In the genomic region with DNA sequence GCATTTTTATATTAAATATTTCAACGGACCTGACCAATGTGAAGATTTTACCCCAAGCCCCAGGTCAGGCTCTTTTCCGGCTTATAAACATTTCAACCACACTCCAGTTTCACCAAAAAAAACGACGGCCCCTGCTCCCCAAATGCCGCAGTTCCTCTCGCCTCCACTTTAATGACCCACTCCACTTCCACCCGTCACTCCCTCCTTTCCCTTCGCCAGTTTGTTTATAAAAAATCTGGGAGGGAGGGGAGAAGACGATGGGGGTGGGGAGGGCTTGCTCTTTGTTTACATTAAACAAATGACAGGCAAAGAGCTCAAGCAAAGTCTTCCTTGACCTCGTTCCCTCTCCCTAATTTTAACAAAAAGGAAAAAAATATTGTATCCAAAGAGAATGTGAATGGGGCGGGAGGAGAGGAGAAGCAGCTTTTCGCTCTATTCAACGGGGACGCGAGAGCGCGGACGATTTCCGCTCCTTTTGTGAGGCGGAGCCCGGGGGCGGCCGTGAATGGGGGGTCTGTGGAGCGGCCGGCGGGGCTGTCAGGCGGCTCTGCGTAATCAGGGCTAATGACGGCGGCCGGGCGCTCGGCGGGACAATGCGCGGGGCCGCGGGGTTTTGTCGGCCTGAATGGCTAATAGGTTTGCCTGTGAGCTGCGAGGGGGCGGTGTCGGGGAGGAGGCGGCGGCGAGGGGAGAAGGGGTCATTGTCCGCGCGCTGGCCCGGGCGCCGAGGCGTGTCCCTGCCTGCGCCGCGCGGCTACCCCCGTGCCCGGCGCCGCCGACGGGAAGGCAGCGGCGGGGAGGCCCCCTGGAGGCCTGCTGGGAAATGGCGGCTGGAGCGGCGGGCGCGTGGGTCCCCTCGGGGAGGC, we compare ENCODE assay signal across 9 cellular contexts. TPM values are rescaled to one million over a fixed set of nuclear protein-coding genes. Genes with fewer than 3 reads are reported as not detected.
A peak's percentile ranks its signal among the peaks of the same experiment; 100 is the strongest.
DNase-seq lines count a peak whose midpoint lies in the region; ATAC-seq and TF ChIP-seq lines count a peak whose summit lies in the region.
"Had no signal": no experiment of that assay in that cellular context is flagged by ENCODE, and none has a peak within 500 bp of the region (broad histone marks: within the 10 kb centered on the region; RNA-seq: fewer than 3 reads in every experiment).

No MANE protein-coding gene starts in this region.

- no peaks in the 10 kb centered on the region for H3K79me2 ChIP-seq in GM23248 (ENCODE audit: insufficient read depth)

- H3K4me1 Mint-ChIP-seq in CD4-positive, alpha-beta memory T cell, result peaks cover 6 to 30% (median 19%) of the 10 kb centered on the region in 4 donors
- peaks cover 12% of the 10 kb centered on the region for H3K4me1 Mint-ChIP-seq in chondrocyte (ENCODE audit: low read depth)

- H3K27me3 Mint-ChIP-seq in CD4-positive, alpha-beta memory T cell, result peaks cover 43 to 46% of the 10 kb centered on the region in 2 donors
- H3K27me3 Mint-ChIP-seq in chondrocyte (ENCODE audit: low read depth), result peaks cover 70% of the 10 kb centered on the region

- TF ChIP-seq CTCF in chondrocyte (IDR thresholded peaks at IDR 0.05), result peak; percentile 78
- TF ChIP-seq CTCF in mucosa of descending colon (IDR thresholded peaks at IDR 0.05), result no peak

- H3K4me3 Mint-ChIP-seq in CD4-positive, alpha-beta memory T cell, result peak overlapping the region in 7 of 8 donors; percentile 32 to 61 (median 53)
- H3K4me3 Mint-ChIP-seq in chondrocyte (ENCODE audit: unreplicated experiment), result peak overlapping the region; percentile 68

- in situ Hi-C loops in GM23248 (cut with MboI), result no loop called here

- H3F3A ChIP-seq in GM23248 (ENCODE audit: insufficient read depth), result no peaks in the 10 kb centered on the region

- peaks cover 22% of the 10 kb centered on the region for H3K4me1 ChIP-seq in CD4-positive, alpha-beta memory T cell (ENCODE audit: insufficient read depth, low read length)
- H3K4me1 ChIP-seq in GM23248 (ENCODE audit: insufficient read depth), result no peaks in the 10 kb centered on the region
- peaks cover 3% of the 10 kb centered on the region for H3K4me1 ChIP-seq in mucosa of descending colon (ENCODE audit: low read depth)

- H3K36me3 ChIP-seq in CD4-positive, alpha-beta memory T cell (ENCODE audit: insufficient read depth, low read length), result no peaks in the 10 kb centered on the region
- no peaks in the 10 kb centered on the region for H3K36me3 ChIP-seq in GM23248 (ENCODE audit: low read depth)
- H3K36me3 ChIP-seq in mucosa of descending colon (ENCODE audit: low read depth), result no peaks in the 10 kb centered on the region

- intact Hi-C loops in CD4-positive, alpha-beta memory T cell (cut with micrococcal nuclease), result no loop called here
- intact Hi-C loops in mucosa of descending colon (cut with DNase I, micrococcal nuclease), result no loop called here

- no peak for DNase-seq in CD4-positive, alpha-beta memory T cell
- DNase-seq in GM23248 (peak; percentile 32), NCI-H460 (ENCODE audit: extremely low read depth, low read depth) (peak; percentile 37), chondrocyte (ENCODE audit: low spot score) (no peak), mucosa of descending colon (peak in 1 of 3 donors; percentile 3), NOMO-1 (lab: John Stamatoyannopoulos, UW; ENCODE audit: unreplicated experiment in 2 of 2) (no peak)

- no peaks in the 10 kb centered on the region for H3K9me3 ChIP-seq in CD4-positive, alpha-beta memory T cell (ENCODE audit: control insufficient read depth in 1 of 2, low read length in 2 of 2)
- H3K9me3 ChIP-seq in GM23248 (ENCODE audit: low read depth), result no peaks in the 10 kb centered on the region
- no peaks in the 10 kb centered on the region for H3K9me3 ChIP-seq in mucosa of descending colon

- peak overlapping the region; percentile 12 for H3K4me2 ChIP-seq in GM23248 (ENCODE audit: unreplicated experiment)

- peak overlapping the region; percentile 14; the same call in 1 of the 2 replicates for H2AFZ ChIP-seq in GM23248

- POLR2A ChIA-PET in CD4-positive, alpha-beta memory T cell (lab: Charles Lee; ENCODE audit: partially characterized antibody), result no interaction called here

- H3K27me3 ChIP-seq in CD4-positive, alpha-beta memory T cell (ENCODE audit: insufficient read depth, low read length), result peaks cover 49% of the 10 kb centered on the region
- H3K27me3 ChIP-seq in GM23248 (replicated peaks; ENCODE audit: insufficient read depth), result peaks cover 98% of the 10 kb centered on the region

- no peak overlapping the region for H3K9ac ChIP-seq in GM23248

- H3K27ac ChIP-seq in CD4-positive, alpha-beta memory T cell (ENCODE audit: low read depth, low read length), result no peak overlapping the region
- no peak overlapping the region for H3K27ac ChIP-seq in GM23248

- no peaks in the 10 kb centered on the region for H3K9me2 ChIP-seq in GM23248 (ENCODE audit: insufficient read depth)

- WGBS in GM23248 (ENCODE audit: low coverage in 1 of 2, low lambda C conversion rate in 2 of 2, missing lambda C conversion rate in 2 of 2), 2 experiments, result 5 to 6% methylated on average over 35 to 65 of the region's 70 CpGs

- no peaks in the 10 kb centered on the region for H3K36me3 Mint-ChIP-seq in CD4-positive, alpha-beta memory T cell
- H3K36me3 Mint-ChIP-seq in chondrocyte (ENCODE audit: low read depth), result peaks cover 5% of the 10 kb centered on the region

- H3K9me3 Mint-ChIP-seq in CD4-positive, alpha-beta memory T cell, result peaks cover 0 to 12% (median 5%) of the 10 kb centered on the region in 8 donors
- no peaks in the 10 kb centered on the region for H3K9me3 Mint-ChIP-seq in chondrocyte (ENCODE audit: low read depth)

- H4K20me1 ChIP-seq in GM23248 (ENCODE audit: insufficient read depth), result no peaks in the 10 kb centered on the region; the same call in 1 of the 2 replicates

- CTCF ChIA-PET in CD4-positive, alpha-beta memory T cell (lab: Charles Lee; ENCODE audit: partially characterized antibody), result no interaction called here

- ATAC-seq in mucosa of descending colon (peak; percentile 39), HG02623 (IDR thresholded peaks at IDR 0.05; ENCODE audit: unreplicated experiment) (no peak), GM21447 (IDR thresholded peaks at IDR 0.05; ENCODE audit: unreplicated experiment) (no peak)

- H3K27ac Mint-ChIP-seq in CD4-positive, alpha-beta memory T cell, result no peak overlapping the region
- H3K27ac Mint-ChIP-seq in chondrocyte (ENCODE audit: unreplicated experiment), result no peak overlapping the region

- no peak overlapping the region for H3K4me3 ChIP-seq in CD4-positive, alpha-beta memory T cell (ENCODE audit: low read length in 2 of 2)
- H3K4me3 ChIP-seq in GM23248 (peak overlapping the region; percentile 44), mucosa of descending colon (no peak overlapping the region)

RNA-seq across cellular contexts. Expression of a gene that starts 5.7 kb away (rescaled TPM):
- not detected for total RNA-seq in CD4-positive, alpha-beta memory T cell
- polyA plus RNA-seq in CD4-positive, alpha-beta memory T cell, result not detected
- not detected in 2 replicates for total RNA-seq in GM23248 (2014; rRNA removed; shearing (Covaris generic))
- polyA plus RNA-seq in GM23248 (2016; fragmentation: Nextera tagmentation; extraction: Ambion mirVana), result not detected in 2 replicates
- not detected in 2 replicates for total RNA-seq in NCI-H460 (2014; rRNA removed; shearing (Covaris generic))
- not detected in 2 replicates for polyA plus RNA-seq in NCI-H460 (2014; cell fraction: nucleus; rRNA removed)
- not detected in 3 replicates for total RNA-seq in chondrocyte
- not detected for total RNA-seq in mucosa of descending colon
- total RNA-seq: lung had no signal
- polyA plus RNA-seq: lung had no signal

RNA-seq across cellular contexts. Expression of a gene that starts 28.7 kb away (rescaled TPM):
- not detected for total RNA-seq in CD4-positive, alpha-beta memory T cell
- polyA plus RNA-seq in CD4-positive, alpha-beta memory T cell, result not detected
- total RNA-seq in GM23248 (2014; rRNA removed; shearing (Covaris generic)), result not detected in 2 replicates
- not detected in 2 replicates for polyA plus RNA-seq in GM23248 (2016; fragmentation: Nextera tagmentation; extraction: Ambion mirVana)
- 0.10 and 0.20 TPM in 2 replicates for total RNA-seq in NCI-H460 (2014; rRNA removed; shearing (Covaris generic))
- polyA plus RNA-seq in NCI-H460 (2014; cell fraction: nucleus; rRNA removed), result not detected in 2 replicates
- total RNA-seq in chondrocyte (0.36 to 0.60 TPM (median 0.44 TPM) in 3 replicates), mucosa of descending colon (under 1 TPM in 1 of 3 donors, not detected in 2; 0.57 TPM)

Comparison
In these comparisons a context has a peak if more than half of its experiments do, and no peak if none do; other contexts are left out.
1. DNase-seq: peak in GM23248 (single experiment) and NCI-H460 (single experiment); none in CD4-positive, alpha-beta memory T cell (0 of 5), chondrocyte (single experiment) and NOMO-1 (0 of 2).